17 cellular contexts compared by ENCODE assay signal in the genomic region with DNA sequence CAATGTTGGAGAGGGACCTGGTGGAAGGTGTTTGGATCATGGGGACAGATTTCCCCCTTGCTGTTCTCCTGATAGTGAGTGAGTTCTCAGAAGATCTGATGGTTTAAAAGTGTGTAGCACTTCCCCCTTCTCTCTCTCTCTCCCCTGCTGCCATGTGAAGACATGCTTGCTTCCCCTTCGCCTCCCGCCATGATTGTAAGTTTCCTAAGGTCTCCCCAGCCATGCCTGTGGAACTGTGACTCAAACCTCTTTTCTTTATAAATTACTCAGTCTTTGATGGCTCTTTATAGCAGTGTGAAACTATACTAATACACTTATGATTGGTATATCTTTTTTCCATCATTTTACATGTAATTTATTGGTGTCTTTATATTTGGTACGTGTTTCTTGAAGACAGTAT. TPM values are rescaled to one million over a fixed set of nuclear protein-coding genes. Genes with fewer than 3 reads are reported as not detected.
DNase-seq lines count a peak whose midpoint lies in the region; ATAC-seq and TF ChIP-seq lines count a peak whose summit lies in the region.
"Had no signal": no experiment of that assay in that cellular context is flagged by ENCODE, and none has a peak within 500 bp of the region (broad histone marks: within the 10 kb centered on the region; RNA-seq: fewer than 3 reads in every experiment).

No MANE protein-coding gene starts in this region.

- no peaks in the 10 kb centered on the region for H3K27me3 Mint-ChIP-seq in activated CD8-positive, alpha-beta T cell treated with anti-CD3 and anti-CD28 coated beads for 36 hours
- H3K27me3 Mint-ChIP-seq in endodermal cell (ENCODE audit: insufficient read depth) = peaks cover 39% of the 10 kb centered on the region
- no peaks in the 10 kb centered on the region for H3K27me3 Mint-ChIP-seq in stimulated activated naive CD8-positive, alpha-beta T cell treated with anti-CD3 and anti-CD28 coated beads, Interleukin-15, amount 100 ng/mL, for 72 hours
- H3K27me3 Mint-ChIP-seq: CD4-positive, alpha-beta memory T cell had no signal

- peak; percentile 78 to 82 for ATAC-seq in activated naive CD4-positive, alpha-beta T cell treated with anti-CD3 and anti-CD28 coated beads, Interleukin-2, amount 50 U/mL, for 72 hours
- peak; percentile 45 for ATAC-seq in activated CD8-positive, alpha-beta T cell treated with anti-CD3 and anti-CD28 coated beads for 36 hours
- peak; percentile 60 for ATAC-seq in stimulated activated naive CD8-positive, alpha-beta T cell treated with anti-CD3 and anti-CD28 coated beads, Interleukin-15, amount 100 ng/mL, for 72 hours
- ATAC-seq: GM23338, PC-3 had no signal

- H3K36me3 ChIP-seq in endodermal cell (ENCODE audit: control insufficient read depth, insufficient read depth, low read length) = no peaks in the 10 kb centered on the region

- WGBS in endodermal cell (ENCODE audit: insufficient coverage in 1 of 2, insufficient read length in 1 of 2), 2 experiments = 97 to 100% methylated on average over 2 to 3 of the region's 3 CpGs

- intact Hi-C loops in activated CD8-positive, alpha-beta T cell treated with anti-CD3 and anti-CD28 coated beads for 36 hours (cut with micrococcal nuclease) = no loop called here

- H3K9me3 Mint-ChIP-seq in activated naive CD4-positive, alpha-beta T cell treated with anti-CD3 and anti-CD28 coated beads, Interleukin-2, amount 50 U/mL, for 72 hours = peaks cover 4 to 38% of the 10 kb centered on the region in 2 donors
- H3K9me3 Mint-ChIP-seq in activated CD8-positive, alpha-beta T cell treated with anti-CD3 and anti-CD28 coated beads for 36 hours = peaks cover 10% of the 10 kb centered on the region
- H3K9me3 Mint-ChIP-seq in endodermal cell = peaks cover 6% of the 10 kb centered on the region
- H3K9me3 Mint-ChIP-seq in stimulated activated naive CD8-positive, alpha-beta T cell treated with anti-CD3 and anti-CD28 coated beads, Interleukin-15, amount 100 ng/mL, for 72 hours = peaks cover 19 to 23% of the 10 kb centered on the region in 2 donors

- peaks cover 7 to 29% of the 10 kb centered on the region in 2 donors for H3K36me3 Mint-ChIP-seq in activated naive CD4-positive, alpha-beta T cell treated with anti-CD3 and anti-CD28 coated beads, Interleukin-2, amount 50 U/mL, for 72 hours
- peaks cover 13% of the 10 kb centered on the region for H3K36me3 Mint-ChIP-seq in activated CD8-positive, alpha-beta T cell treated with anti-CD3 and anti-CD28 coated beads for 36 hours (ENCODE audit: low read depth)
- no peaks in the 10 kb centered on the region for H3K36me3 Mint-ChIP-seq in endodermal cell (ENCODE audit: low read depth)

- peaks cover 5% of the 10 kb centered on the region for H3K9me3 ChIP-seq in endodermal cell (ENCODE audit: control insufficient read depth, low read length)

- no peak for TF ChIP-seq CTCF in activated CD8-positive, alpha-beta T cell treated with anti-CD3 and anti-CD28 coated beads for 36 hours (IDR thresholded peaks at IDR 0.05)
- TF ChIP-seq CTCF in endodermal cell (conservative IDR thresholded peaks at IDR 0.05) = no peak

- no peak overlapping the region for H3K4me3 Mint-ChIP-seq in activated CD8-positive, alpha-beta T cell treated with anti-CD3 and anti-CD28 coated beads for 36 hours
- no peak overlapping the region for H3K4me3 Mint-ChIP-seq in endodermal cell
- no peak overlapping the region for H3K4me3 Mint-ChIP-seq in stimulated activated naive CD8-positive, alpha-beta T cell treated with anti-CD3 and anti-CD28 coated beads, Interleukin-15, amount 100 ng/mL, for 72 hours
- H3K4me3 Mint-ChIP-seq: GM23338 had no signal

- H3K27ac Mint-ChIP-seq in activated naive CD4-positive, alpha-beta T cell treated with anti-CD3 and anti-CD28 coated beads, Interleukin-2, amount 50 U/mL, for 72 hours = no peak overlapping the region
- H3K27ac Mint-ChIP-seq in activated CD8-positive, alpha-beta T cell treated with anti-CD3 and anti-CD28 coated beads for 36 hours = no peak overlapping the region
- H3K27ac Mint-ChIP-seq in endodermal cell = no peak overlapping the region
- H3K27ac Mint-ChIP-seq in stimulated activated naive CD8-positive, alpha-beta T cell treated with anti-CD3 and anti-CD28 coated beads, Interleukin-15, amount 100 ng/mL, for 72 hours = peak overlapping the region in 1 of 2 donors; percentile 17
- H3K27ac Mint-ChIP-seq: GM23338 had no signal

- CTCF ChIA-PET in activated CD8-positive, alpha-beta T cell treated with anti-CD3 and anti-CD28 coated beads for 36 hours (lab: Charles Lee) = no interaction called here

- DNase-seq in activated naive CD4-positive, alpha-beta T cell treated with anti-CD3 and anti-CD28 coated beads, Interleukin-2, amount 50 U/mL, for 72 hours (ENCODE audit: low spot score in 2 of 2) = no peak
- no peak for DNase-seq in activated naive CD4-positive, alpha-beta T cell treated with Interleukin-2 at 50 U/mL for 16 hours
- DNase-seq in activated CD8-positive, alpha-beta T cell treated with anti-CD3 and anti-CD28 coated beads for 36 hours = no peak
- DNase-seq in endodermal cell (peak; percentile 8), NCI-H1694 treated with DMSO at 0.1 percent for 48 hours (lab: John Stamatoyannopoulos, UW) (no peak), SW480 (ENCODE audit: low spot score) (no peak)
- no peak for DNase-seq in stimulated activated naive CD8-positive, alpha-beta T cell treated with anti-CD3 and anti-CD28 coated beads, Interleukin-15, amount 100 ng/mL, for 72 hours
- no peak for DNase-seq in stimulated activated CD4-positive, alpha-beta T cell treated with anti-CD3 and anti-CD28 coated beads, Interleukin-15, amount 100 ng/mL, for 24 hours
- DNase-seq: ACHN; CD4-positive, alpha-beta memory T cell; DMS79; NCI-H1092 treated with DMSO at 0.1 percent for 48 hours; NCI-H1694; NCI-H446; PC-3 had no signal

- POLR2A ChIA-PET in activated CD8-positive, alpha-beta T cell treated with anti-CD3 and anti-CD28 coated beads for 36 hours (lab: Charles Lee) = no interaction called here

- no peak overlapping the region for H3K9ac ChIP-seq in endodermal cell (ENCODE audit: extremely low read depth, low read length, poor library complexity, severe bottlenecking)

- H3K27me3 ChIP-seq in endodermal cell (ENCODE audit: control insufficient read depth, insufficient read depth, low read length, poor library complexity, severe bottlenecking) = no peaks in the 10 kb centered on the region

- H3K4me3 ChIP-seq in endodermal cell (ENCODE audit: low read length) = no peak overlapping the region
- H3K4me3 ChIP-seq: GM23338 had no signal

- no peaks in the 10 kb centered on the region for H3K4me1 ChIP-seq in endodermal cell (ENCODE audit: control insufficient read depth, insufficient read depth, low read length)

- peaks cover 17% of the 10 kb centered on the region for H3K4me1 Mint-ChIP-seq in activated CD8-positive, alpha-beta T cell treated with anti-CD3 and anti-CD28 coated beads for 36 hours (ENCODE audit: low read depth)
- no peaks in the 10 kb centered on the region for H3K4me1 Mint-ChIP-seq in endodermal cell
- H3K4me1 Mint-ChIP-seq in stimulated activated naive CD8-positive, alpha-beta T cell treated with anti-CD3 and anti-CD28 coated beads, Interleukin-15, amount 100 ng/mL, for 72 hours = peaks cover 29% of the 10 kb centered on the region
- H3K4me1 Mint-ChIP-seq: GM23338 had no signal

- H3K27ac ChIP-seq in endodermal cell (ENCODE audit: low read depth, low read length) = no peak overlapping the region

RNA-seq across cellular contexts. Expression of a gene that starts 13.4 kb away (rescaled TPM):
- total RNA-seq in activated naive CD4-positive, alpha-beta T cell treated with anti-CD3 and anti-CD28 coated beads, Interleukin-2, amount 50 U/mL, for 72 hours = 1 to 10 TPM; 2.6 to 5.3 TPM
- total RNA-seq in activated CD8-positive, alpha-beta T cell treated with anti-CD3 and anti-CD28 coated beads for 36 hours = 1 to 10 TPM; 4.8 to 5.5 TPM
- total RNA-seq in endodermal cell = 1 to 10 TPM; 3.6 to 4.8 TPM
- polyA plus RNA-seq in endodermal cell (2013, experiment 1 of 2) = 0.93 TPM
- 0.29 TPM for polyA plus RNA-seq in endodermal cell (2013, experiment 2 of 2)
- total RNA-seq: HT1080, PC-3 had no signal

RNA-seq across cellular contexts. Expression of a gene that starts 19.5 kb away (rescaled TPM):
- total RNA-seq in activated naive CD4-positive, alpha-beta T cell treated with anti-CD3 and anti-CD28 coated beads, Interleukin-2, amount 50 U/mL, for 72 hours = 10 to 100 TPM in 1 of 2 donors, 1 to 10 TPM in 1; 5.4 to 13.9 TPM
- 1 to 10 TPM; 7.1 to 7.9 TPM for total RNA-seq in activated CD8-positive, alpha-beta T cell treated with anti-CD3 and anti-CD28 coated beads for 36 hours
- total RNA-seq in endodermal cell = 1 to 10 TPM; 6.7 to 9.8 TPM
- polyA plus RNA-seq in endodermal cell (2013, experiment 1 of 2) = 5.0 TPM
- 5.5 TPM for polyA plus RNA-seq in endodermal cell (2013, experiment 2 of 2)
